37 cellular contexts compared by ENCODE assay signal in genomic region chr17:53806473-53806872, GRCh38. TPM values are rescaled to one million over a fixed set of nuclear protein-coding genes. Genes with fewer than 3 reads are reported as not detected.
"Had no signal": no experiment of that assay in that cellular context is flagged by ENCODE, and none has a peak within 500 bp of the region (broad histone marks: within the 10 kb centered on the region; RNA-seq: fewer than 3 reads in every experiment).

No MANE protein-coding gene starts in this region.

- H3K4me3 ChIP-seq: adrenal gland, body of pancreas, breast epithelium had no signal

- ATAC-seq: activated CD8-positive, alpha-beta T cell treated with anti-CD3 and anti-CD28 coated beads for 36 hours; activated naive CD4-positive, alpha-beta T cell treated with anti-CD3 and anti-CD28 coated beads, Interleukin-2, amount 50 U/mL, for 72 hours; activated T-cell treated with anti-CD3 and anti-CD28 coated beads, Interleukin-2, amount 50 U/mL, for 4 hours; activated T-cell treated with anti-CD3 and anti-CD28 coated beads, Interleukin-2, amount 50 U/mL, for 72 hours; activated T-helper 17 cell treated with anti-CD3 and anti-CD28 coated beads, Interleukin-2, amount 50 U/mL, for 72 hours; body of pancreas had no signal

- H3K9me3 ChIP-seq: body of pancreas, breast epithelium had no signal

- H3K36me3 ChIP-seq: adrenal gland, brain microvascular endothelial cell, breast epithelium had no signal

- FAIRE-seq: astrocyte, TTC549 had no signal

- H3K27me3 ChIP-seq: adrenal gland, body of pancreas, brain microvascular endothelial cell, breast epithelium had no signal

- H3K27ac ChIP-seq: adrenal gland, body of pancreas, brain microvascular endothelial cell, breast epithelium, VCaP had no signal

- H3K4me1 ChIP-seq: adrenal gland, body of pancreas, breast epithelium had no signal

- DNase-seq: activated B cell treated with CpG ODN at 0.5 μM for 24 hours; activated CD4-positive, alpha-beta memory T cell treated with anti-CD3 and anti-CD28 coated beads for 36 hours; activated CD4-positive, alpha-beta T cell treated with anti-CD3 and anti-CD28 coated beads for 4 hours; activated CD4-positive, alpha-beta T cell treated with anti-CD3 and anti-CD28 coated beads, Interleukin-2, amount 10 ng/mL, durations not matched to agents 24 days and 14 days; activated CD4-positive, alpha-beta T cell treated with anti-CD3 and anti-CD28 coated beads, Interleukin-2, amount 50 U/mL, for 1 hour; activated CD4-positive, alpha-beta T cell treated with anti-CD3 and anti-CD28 coated beads, Interleukin-2, amount 50 U/mL, for 4 hours; activated CD4-positive, CD25-positive, alpha-beta regulatory T cell treated with anti-CD3 and anti-CD28 coated beads, Interleukin-2, amount 50 U/mL, for 72 hours; activated CD8-positive, alpha-beta memory T cell treated with anti-CD3 and anti-CD28 coated beads, Interleukin-2, amount 50 U/mL, for 4 hours; activated CD8-positive, alpha-beta T cell treated with anti-CD3 and anti-CD28 coated beads for 36 hours; activated effector memory CD4-positive, alpha-beta T cell treated with anti-CD3 and anti-CD28 coated beads, Interleukin-2, amount 50 U/mL, for 16 hours; activated gamma-delta T cell treated with Interleukin-2 at 50 U/mL for 16 hours; activated naive CD4-positive, alpha-beta T cell; activated naive CD4-positive, alpha-beta T cell treated with anti-CD3 and anti-CD28 coated beads for 36 hours; activated naive CD4-positive, alpha-beta T cell treated with anti-CD3 and anti-CD28 coated beads, Interleukin-2, amount 50 U/mL, for 16 hours; activated naive CD8-positive, alpha-beta T cell treated with anti-CD3 and anti-CD28 coated beads for 36 hours; activated T-cell treated with anti-CD3 and anti-CD28 coated beads for 4 hours; activated T-cell treated with anti-CD3 and anti-CD28 coated beads, Interleukin-2, amount 50 U/mL, for 1 hour; activated T-cell treated with anti-CD3 and anti-CD28 coated beads, Interleukin-2, amount 50 U/mL, for 4 hours; activated T-cell treated with anti-CD3 and anti-CD28 coated beads, Interleukin-2, amount 50 U/mL, for 72 hours; adrenal gland; amniotic stem cell; aorta; body of pancreas; brain microvascular endothelial cell; central memory CD4-positive, alpha-beta T cell; T-helper 2 cell; T-helper 9 cell had no signal

RNA-seq across cellular contexts. Expression of gene KIF2B, which starts 16.3 kb away (rescaled TPM):
- total RNA-seq: activated B cell treated with CpG ODN at 0.5 μM for 24 hours; activated CD4-positive, alpha-beta memory T cell treated with anti-CD3 and anti-CD28 coated beads for 36 hours; activated CD4-positive, alpha-beta T cell treated with anti-CD3 and anti-CD28 coated beads, Interleukin-2, amount 10 ng/mL, durations not matched to agents 24 days and 14 days; activated CD8-positive, alpha-beta memory T cell treated with anti-CD3 and anti-CD28 coated beads for 36 hours; activated CD8-positive, alpha-beta T cell treated with anti-CD3 and anti-CD28 coated beads for 36 hours; activated naive CD4-positive, alpha-beta T cell treated with anti-CD3 and anti-CD28 coated beads for 36 hours; activated naive CD4-positive, alpha-beta T cell treated with anti-CD3 and anti-CD28 coated beads, Interleukin-2, amount 50 U/mL, for 72 hours; activated naive CD8-positive, alpha-beta T cell treated with anti-CD3 and anti-CD28 coated beads for 36 hours; activated T-cell treated with anti-CD3 and anti-CD28 coated beads, Interleukin-2, amount 50 U/mL, for 4 hours; activated T-cell treated with anti-CD3 and anti-CD28 coated beads, Interleukin-2, amount 50 U/mL, for 72 hours; activated T-helper 1 cell treated with anti-CD3 and anti-CD28 coated beads, Interleukin-12 subunit alpha, Interleukin-12 subunit beta, Interleukin-2, Interleukin-4 antibody, amounts not matched to agents 30 ng/mL and 10 ng/mL and 1 ng/mL, durations not matched to agents 14 hours and 24 hours and 36 hours; activated T-helper 17 cell treated with anti-CD3 and anti-CD28 coated beads, Interleukin-2, amount 50 U/mL, for 72 hours; adrenal gland; aorta; astrocyte; body of pancreas; breast epithelium; cardiac septum; cerebellum had no signal
- polyA plus RNA-seq: adrenal gland, aorta had no signal
